8 cellular contexts compared by ENCODE assay signal in genomic region chr19:43667524-43668405, GRCh38. TPM values are rescaled to one million over a fixed set of nuclear protein-coding genes. Genes with fewer than 3 reads are reported as not detected.
A peak's percentile ranks its signal among the peaks of the same experiment; 100 is the strongest.
DNase-seq lines count a peak whose midpoint lies in the region; ATAC-seq and TF ChIP-seq lines count a peak whose summit lies in the region.

No MANE protein-coding gene starts in this region.

- TF ChIP-seq CTCF in activated B cell treated with CpG ODN at 0.5 μM for 24 hours (IDR thresholded peaks at IDR 0.05) (no peak), gastroesophageal sphincter (IDR thresholded peaks at IDR 0.05) (no peak), progenitor cell of endocrine pancreas (IDR thresholded peaks at IDR 0.05; ENCODE audit: unreplicated experiment) (no peak)

- DNase-seq in activated CD4-positive, alpha-beta T cell treated with anti-CD3 and anti-CD28 coated beads, Interleukin-2, amount 10 ng/mL, durations not matched to agents 24 days and 14 days = no peak
- no peak for DNase-seq in activated CD4-positive, alpha-beta T cell treated with anti-CD3 and anti-CD28 coated beads, Interleukin-2, amount 50 U/mL, for 48 hours
- no peak for DNase-seq in activated B cell treated with CpG ODN at 0.5 μM for 24 hours
- DNase-seq in progenitor cell of endocrine pancreas (ENCODE audit: low spot score, unreplicated experiment) = peak; percentile 12
- DNase-seq in HT-29 (ENCODE audit: low spot score) = no peak
- no peak for DNase-seq in NCI-H1436 (lab: John Stamatoyannopoulos, UW)

- ATAC-seq in activated B cell treated with CpG ODN at 0.5 μM for 24 hours (ENCODE audit: low read depth) (no peak), gastroesophageal sphincter (no peak), GM19328 (IDR thresholded peaks at IDR 0.05; ENCODE audit: unreplicated experiment) (no peak)

- H3K27ac Mint-ChIP-seq in activated CD4-positive, alpha-beta T cell treated with anti-CD3 and anti-CD28 coated beads, Interleukin-2, amount 10 ng/mL, durations not matched to agents 24 days and 14 days = peak overlapping the region; percentile 86
- peak overlapping the region; percentile 24 for H3K27ac Mint-ChIP-seq in activated B cell treated with CpG ODN at 0.5 μM for 24 hours
- peak overlapping the region; percentile 96 for H3K27ac Mint-ChIP-seq in progenitor cell of endocrine pancreas

- WGBS in gastroesophageal sphincter (ENCODE audit: low coverage in 1 of 2), 2 donors = 15 to 27% methylated on average over 38 to 48 of the region's 48 CpGs

- peak overlapping the region; percentile 91 for H3K4me3 Mint-ChIP-seq in activated CD4-positive, alpha-beta T cell treated with anti-CD3 and anti-CD28 coated beads, Interleukin-2, amount 10 ng/mL, durations not matched to agents 24 days and 14 days
- H3K4me3 Mint-ChIP-seq in activated B cell treated with CpG ODN at 0.5 μM for 24 hours (peak overlapping the region; percentile 80), progenitor cell of endocrine pancreas (ENCODE audit: low read depth) (peak overlapping the region; percentile 86)

- peaks cover 7% of the 10 kb centered on the region for H3K27me3 Mint-ChIP-seq in activated CD4-positive, alpha-beta T cell treated with anti-CD3 and anti-CD28 coated beads, Interleukin-2, amount 10 ng/mL, durations not matched to agents 24 days and 14 days
- H3K27me3 Mint-ChIP-seq in activated B cell treated with CpG ODN at 0.5 μM for 24 hours = peaks cover 9% of the 10 kb centered on the region
- H3K27me3 Mint-ChIP-seq in progenitor cell of endocrine pancreas = peaks cover 45% of the 10 kb centered on the region

- peaks cover 43% of the 10 kb centered on the region for H3K4me1 Mint-ChIP-seq in activated CD4-positive, alpha-beta T cell treated with anti-CD3 and anti-CD28 coated beads, Interleukin-2, amount 10 ng/mL, durations not matched to agents 24 days and 14 days
- H3K4me1 Mint-ChIP-seq in activated B cell treated with CpG ODN at 0.5 μM for 24 hours = peaks cover 44% of the 10 kb centered on the region
- peaks cover 19% of the 10 kb centered on the region for H3K4me1 Mint-ChIP-seq in progenitor cell of endocrine pancreas (ENCODE audit: low read depth)

- POLR2A ChIA-PET in activated B cell treated with CpG ODN at 0.5 μM for 24 hours (lab: Charles Lee) = interaction anchor here (0.6 to 1.6 kb wide), 15 partner anchors 33 to 592 kb away, joined by 3 to 16 read pairs (median 5); partner anchors contain the start of genes IRGQ, KCNN4, SMG9 and ZNF233

- intact Hi-C loops in activated CD4-positive, alpha-beta T cell treated with anti-CD3 and anti-CD28 coated beads, Interleukin-2, amount 10 ng/mL, durations not matched to agents 24 days and 14 days (cut with micrococcal nuclease) = loop anchor here (1.0 to 2.0 kb wide), 7 partner anchors 33 to 203 kb away; partner anchors contain the start of genes IRGQ, KCNN4, SMG9 and ZNF428
- intact Hi-C loops in activated B cell treated with CpG ODN at 0.5 μM for 24 hours (cut with micrococcal nuclease) = loop anchor here (1.0 to 10.0 kb wide), 8 partner anchors 34 to 203 kb away; partner anchors contain the start of genes IRGQ, ZNF428, ZNF575 and ZNF576

- no peaks in the 10 kb centered on the region for H3K27me3 ChIP-seq in gastroesophageal sphincter

- TF ChIP-seq EP300 in gastroesophageal sphincter (IDR thresholded peaks at IDR 0.05) = no peak

- TF ChIP-seq POLR2A in gastroesophageal sphincter (IDR thresholded peaks at IDR 0.05) = no peak

- H3K9me3 Mint-ChIP-seq in activated CD4-positive, alpha-beta T cell treated with anti-CD3 and anti-CD28 coated beads, Interleukin-2, amount 10 ng/mL, durations not matched to agents 24 days and 14 days = peaks cover 6% of the 10 kb centered on the region
- no peaks in the 10 kb centered on the region for H3K9me3 Mint-ChIP-seq in activated B cell treated with CpG ODN at 0.5 μM for 24 hours
- H3K9me3 Mint-ChIP-seq in progenitor cell of endocrine pancreas (ENCODE audit: low read depth) = no peaks in the 10 kb centered on the region

- H3K27ac ChIP-seq in gastroesophageal sphincter = peak overlapping the region in 3 of 4 donors; percentile 89 to 96 (median 95)

- peaks cover 0 to 16% of the 10 kb centered on the region in 2 donors for H3K36me3 ChIP-seq in gastroesophageal sphincter

- H3K4me3 ChIP-seq in gastroesophageal sphincter = peak overlapping the region; percentile 10 to 66

- H3K9me3 ChIP-seq in gastroesophageal sphincter = no peaks in the 10 kb centered on the region

- CTCF ChIA-PET in activated B cell treated with CpG ODN at 0.5 μM for 24 hours (lab: Charles Lee) = interaction anchor here (0.6 to 1.6 kb wide), 7 partner anchors 34 to 220 kb away, joined by 3 to 7 read pairs (median 4); partner anchors contain the start of gene KCNN4

- H3K4me1 ChIP-seq in gastroesophageal sphincter = peaks cover 0 to 32% (median 11%) of the 10 kb centered on the region in 3 donors

- H3K36me3 Mint-ChIP-seq in activated CD4-positive, alpha-beta T cell treated with anti-CD3 and anti-CD28 coated beads, Interleukin-2, amount 10 ng/mL, durations not matched to agents 24 days and 14 days (ENCODE audit: low read depth) = peaks cover 36% of the 10 kb centered on the region
- H3K36me3 Mint-ChIP-seq in activated B cell treated with CpG ODN at 0.5 μM for 24 hours (ENCODE audit: low read depth) (no peaks in the 10 kb centered on the region), progenitor cell of endocrine pancreas (ENCODE audit: insufficient read depth) (peaks cover 4% of the 10 kb centered on the region)

RNA-seq across cellular contexts. Expression of gene PLAUR, which starts 2.2 kb away (rescaled TPM):
- total RNA-seq in activated CD4-positive, alpha-beta T cell treated with anti-CD3 and anti-CD28 coated beads, Interleukin-2, amount 10 ng/mL, durations not matched to agents 24 days and 14 days = 13.8 and 14.9 TPM in 2 replicates
- total RNA-seq in activated B cell treated with CpG ODN at 0.5 μM for 24 hours (0.66 and 0.71 TPM in 2 replicates), gastroesophageal sphincter (10 to 100 TPM in 3 of 4 donors, 1 to 10 TPM in 1; 3.4 to 25.8 (median 15.7) TPM), progenitor cell of endocrine pancreas (10.5 and 12.5 TPM in 2 replicates)
- 174 and 190 TPM in 2 replicates for total RNA-seq in HT-29 (2014; rRNA removed; shearing (Covaris generic))

RNA-seq across cellular contexts. Expression of gene CADM4, which starts 28.1 kb away (rescaled TPM):
- 0.28 and 0.44 TPM in 2 replicates for total RNA-seq in activated CD4-positive, alpha-beta T cell treated with anti-CD3 and anti-CD28 coated beads, Interleukin-2, amount 10 ng/mL, durations not matched to agents 24 days and 14 days
- 0.95 TPM in 1 of 2 replicates, not detected in the other for total RNA-seq in activated B cell treated with CpG ODN at 0.5 μM for 24 hours
- total RNA-seq in gastroesophageal sphincter = 10 to 100 TPM; 19.8 to 52.5 (median 31.6) TPM
- total RNA-seq in progenitor cell of endocrine pancreas = 60.9 and 71.6 TPM in 2 replicates
- total RNA-seq in HT-29 (2014; rRNA removed; shearing (Covaris generic)) = 2.7 and 6.4 TPM in 2 replicates

RNA-seq across cellular contexts. Expression of gene IRGC, which starts 48.1 kb away (rescaled TPM):
- total RNA-seq in activated CD4-positive, alpha-beta T cell treated with anti-CD3 and anti-CD28 coated beads, Interleukin-2, amount 10 ng/mL, durations not matched to agents 24 days and 14 days = not detected in 2 replicates
- not detected in 2 replicates for total RNA-seq in activated B cell treated with CpG ODN at 0.5 μM for 24 hours
- not detected for total RNA-seq in gastroesophageal sphincter
- not detected in 2 replicates for total RNA-seq in progenitor cell of endocrine pancreas
- 0.08 TPM in 1 of 2 replicates, not detected in the other for total RNA-seq in HT-29 (2014; rRNA removed; shearing (Covaris generic))

RNA-seq across cellular contexts. Expression of gene ZNF428, which starts 48.3 kb away (rescaled TPM):
- total RNA-seq in activated CD4-positive, alpha-beta T cell treated with anti-CD3 and anti-CD28 coated beads, Interleukin-2, amount 10 ng/mL, durations not matched to agents 24 days and 14 days = 18.1 and 19.4 TPM in 2 replicates
- total RNA-seq in activated B cell treated with CpG ODN at 0.5 μM for 24 hours = 26.2 and 29.1 TPM in 2 replicates
- 10 to 100 TPM; 33.9 to 54.1 (median 45.0) TPM for total RNA-seq in gastroesophageal sphincter
- total RNA-seq in progenitor cell of endocrine pancreas = 87.5 and 88.9 TPM in 2 replicates
- 92.9 and 100 TPM in 2 replicates for total RNA-seq in HT-29 (2014; rRNA removed; shearing (Covaris generic))

RNA-seq across cellular contexts. Expression of gene SRRM5, which starts 55.9 kb away (rescaled TPM):
- total RNA-seq in activated CD4-positive, alpha-beta T cell treated with anti-CD3 and anti-CD28 coated beads, Interleukin-2, amount 10 ng/mL, durations not matched to agents 24 days and 14 days = 0.19 and 0.37 TPM in 2 replicates
- 0.29 and 0.42 TPM in 2 replicates for total RNA-seq in activated B cell treated with CpG ODN at 0.5 μM for 24 hours
- total RNA-seq in gastroesophageal sphincter = under 1 TPM in 1 of 4 donors, not detected in 3; 0.13 TPM
- 0.64 and 0.79 TPM in 2 replicates for total RNA-seq in progenitor cell of endocrine pancreas
- 0.50 and 0.74 TPM in 2 replicates for total RNA-seq in HT-29 (2014; rRNA removed; shearing (Covaris generic))

Comparison
In these comparisons a context has a peak if more than half of its experiments do, and no peak if none do; other contexts are left out.
1. H3K27ac Mint-ChIP-seq: peak in every context shown above with its lines; median percentile 96 in progenitor cell of endocrine pancreas; 86 in activated CD4-positive, alpha-beta T cell treated with anti-CD3 and anti-CD28 coated beads, Interleukin-2, amount 10 ng/mL, durations not matched to agents 24 days and 14 days; 24 in activated B cell treated with CpG ODN at 0.5 μM for 24 hours.